In the genomic region with DNA sequence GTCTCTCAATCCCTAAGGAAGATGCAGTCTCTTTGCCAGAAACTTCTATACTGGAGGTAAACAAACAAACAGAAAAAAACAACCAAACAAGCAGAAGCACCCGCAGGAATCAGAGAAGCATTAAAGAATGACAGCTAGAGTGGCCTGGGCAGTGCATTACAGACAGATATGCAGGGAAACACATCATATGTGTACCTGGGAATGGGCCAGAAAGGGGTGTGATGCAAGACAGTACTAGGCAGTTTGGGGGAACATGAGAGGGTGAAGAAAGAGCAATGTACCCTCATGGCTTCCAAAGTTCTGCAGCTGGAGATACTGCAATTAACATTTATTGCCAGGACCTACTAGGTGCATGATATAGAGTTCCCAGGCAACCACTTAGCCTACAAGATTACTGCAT, we compare ENCODE assay signal across 31 cellular contexts.
"Had no signal": no experiment of that assay in that cellular context is flagged by ENCODE, and none has a peak within 500 bp of the region (broad histone marks: within the 10 kb centered on the region; RNA-seq: fewer than 3 reads in every experiment).

No MANE protein-coding gene starts in this region.

- H3K9me3 Mint-ChIP-seq: activated B cell treated with CpG ODN at 0.5 μM for 24 hours; activated CD4-positive, alpha-beta memory T cell treated with anti-CD3 and anti-CD28 coated beads for 36 hours; activated CD4-positive, alpha-beta T cell treated with anti-CD3 and anti-CD28 coated beads, Interleukin-2, amount 10 ng/mL, durations not matched to agents 24 days and 14 days; activated naive CD4-positive, alpha-beta T cell treated with anti-CD3 and anti-CD28 coated beads, Interleukin-2, amount 10 ng/mL, durations not matched to agents 7 days and 5 days; activated naive CD4-positive, alpha-beta T cell treated with anti-CD3 and anti-CD28 coated beads, Interleukin-2, amount 50 U/mL, for 24 hours; activated naive CD8-positive, alpha-beta T cell treated with anti-CD3 and anti-CD28 coated beads, Interleukin-2, amount 10 ng/mL, durations not matched to agents 7 days and 5 days; activated naive CD8-positive, alpha-beta T cell treated with anti-CD3 and anti-CD28 coated beads, Interleukin-2, amount 50 U/mL, for 24 hours; activated T-helper 2 cell treated with anti-CD3 and anti-CD28 coated beads, Interferon-gamma antibody, Interleukin-2, Interleukin-4, amounts not matched to agents 10 μg/mL and 5 μg/mL and 100 μg/mL, durations not matched to agents 14 hours and 24 hours and 36 hours; T-helper 1 cell treated with Interleukin-12 subunit alpha and Interleukin-12 subunit beta and Interleukin-4 antibody, amounts not matched to agents 30 μg/mL and 1 μg/mL, for 36 hours; T-helper 2 cell treated with Interferon-gamma antibody and Interleukin-4, amounts not matched to agents 5 μg/mL and 100 μg/mL, for 36 hours had no signal

- H3K27me3 ChIP-seq: ascending aorta, brain microvascular endothelial cell, breast epithelium had no signal

- H3K36me3 Mint-ChIP-seq: activated CD4-positive, alpha-beta memory T cell treated with anti-CD3 and anti-CD28 coated beads for 36 hours; activated naive CD4-positive, alpha-beta T cell treated with anti-CD3 and anti-CD28 coated beads, Interleukin-2, amount 10 ng/mL, durations not matched to agents 7 days and 5 days; activated naive CD4-positive, alpha-beta T cell treated with anti-CD3 and anti-CD28 coated beads, Interleukin-2, amount 50 U/mL, for 24 hours; activated naive CD8-positive, alpha-beta T cell; activated naive CD8-positive, alpha-beta T cell treated with anti-CD3 and anti-CD28 coated beads, Interleukin-2, amount 10 ng/mL, durations not matched to agents 7 days and 5 days had no signal

- H3K36me3 ChIP-seq: ascending aorta, brain microvascular endothelial cell, breast epithelium had no signal

- H3K4me3 ChIP-seq: ascending aorta, breast epithelium had no signal

- DNase-seq: activated B cell treated with CpG ODN at 0.5 μM for 24 hours; activated CD4-positive, alpha-beta memory T cell treated with anti-CD3 and anti-CD28 coated beads for 36 hours; activated CD4-positive, alpha-beta T cell treated with anti-CD3 and anti-CD28 coated beads for 4 hours; activated CD4-positive, alpha-beta T cell treated with anti-CD3 and anti-CD28 coated beads, Interleukin-2, amount 10 ng/mL, durations not matched to agents 24 days and 14 days; activated CD4-positive, alpha-beta T cell treated with anti-CD3 and anti-CD28 coated beads, Interleukin-2, amount 50 U/mL, for 1 hour; activated CD4-positive, alpha-beta T cell treated with anti-CD3 and anti-CD28 coated beads, Interleukin-2, amount 50 U/mL, for 4 hours; activated CD4-positive, CD25-positive, alpha-beta regulatory T cell treated with anti-CD3 and anti-CD28 coated beads, Interleukin-2, amount 50 U/mL, for 72 hours; activated CD8-positive, alpha-beta memory T cell treated with anti-CD3 and anti-CD28 coated beads, Interleukin-2, amount 50 U/mL, for 48 hours; activated CD8-positive, alpha-beta T cell treated with anti-CD3 and anti-CD28 coated beads, Interleukin-2, amount 10 ng/mL, durations not matched to agents 7 days and 5 days; activated effector memory CD4-positive, alpha-beta T cell treated with Interleukin-2 at 50 U/mL for 16 hours; activated gamma-delta T cell; activated naive CD4-positive, alpha-beta T cell treated with anti-CD3 and anti-CD28 coated beads, Interleukin-2, amount 10 ng/mL, durations not matched to agents 7 days and 5 days; activated naive CD4-positive, alpha-beta T cell treated with Interleukin-2 at 50 U/mL for 16 hours; activated naive CD8-positive, alpha-beta T cell treated with anti-CD3 and anti-CD28 coated beads, Interleukin-2, amount 10 ng/mL, durations not matched to agents 7 days and 5 days; activated naive CD8-positive, alpha-beta T cell treated with anti-CD3 and anti-CD28 coated beads, Interleukin-2, amount 50 U/mL, for 24 hours; activated T-cell treated with anti-CD3 and anti-CD28 coated beads, Interleukin-2, amount 50 U/mL, for 24 hours; activated T-cell treated with anti-CD3 and anti-CD28 coated beads, Interleukin-2, amount 50 U/mL, for 48 hours; amygdala; anterior cingulate cortex; brain microvascular endothelial cell; central memory CD4-positive, alpha-beta T cell; T-helper 1 cell; T-helper 2 cell; T-helper 9 cell had no signal

- H3K27ac Mint-ChIP-seq: activated B cell treated with CpG ODN at 0.5 μM for 24 hours; activated CD4-positive, alpha-beta memory T cell treated with anti-CD3 and anti-CD28 coated beads for 36 hours; activated CD4-positive, alpha-beta T cell treated with anti-CD3 and anti-CD28 coated beads, Interleukin-2, amount 10 ng/mL, durations not matched to agents 24 days and 14 days; activated CD8-positive, alpha-beta T cell treated with anti-CD3 and anti-CD28 coated beads, Interleukin-2, amount 10 ng/mL, durations not matched to agents 7 days and 5 days; activated naive CD4-positive, alpha-beta T cell treated with anti-CD3 and anti-CD28 coated beads, Interleukin-2, amount 10 ng/mL, durations not matched to agents 7 days and 5 days; activated naive CD4-positive, alpha-beta T cell treated with anti-CD3 and anti-CD28 coated beads, Interleukin-2, amount 50 U/mL, for 24 hours; activated naive CD8-positive, alpha-beta T cell; activated naive CD8-positive, alpha-beta T cell treated with anti-CD3 and anti-CD28 coated beads, Interleukin-2, amount 10 ng/mL, durations not matched to agents 7 days and 5 days; activated naive CD8-positive, alpha-beta T cell treated with anti-CD3 and anti-CD28 coated beads, Interleukin-2, amount 50 U/mL, for 24 hours; activated T-cell treated with anti-CD3 and anti-CD28 coated beads, Interleukin-2, amount 50 U/mL, for 24 hours; activated T-helper 2 cell treated with anti-CD3 and anti-CD28 coated beads, Interferon-gamma antibody, Interleukin-2, Interleukin-4, amounts not matched to agents 10 μg/mL and 5 μg/mL and 100 μg/mL, durations not matched to agents 14 hours and 24 hours and 36 hours; T-helper 1 cell treated with Interleukin-12 subunit alpha and Interleukin-12 subunit beta and Interleukin-4 antibody, amounts not matched to agents 30 μg/mL and 1 μg/mL, for 36 hours; T-helper 2 cell treated with Interferon-gamma antibody and Interleukin-4, amounts not matched to agents 5 μg/mL and 100 μg/mL, for 36 hours had no signal

- H3K4me1 ChIP-seq: ascending aorta, breast epithelium had no signal

- ATAC-seq: activated CD8-positive, alpha-beta T cell treated with anti-CD3 and anti-CD28 coated beads, Interleukin-2, amount 10 ng/mL, durations not matched to agents 7 days and 5 days; activated naive CD8-positive, alpha-beta T cell treated with anti-CD3 and anti-CD28 coated beads, Interleukin-2, amount 50 U/mL, for 24 hours had no signal

- H3K9me3 ChIP-seq: ascending aorta, breast epithelium had no signal

- H3K27ac ChIP-seq: ascending aorta, brain microvascular endothelial cell, breast epithelium had no signal

- H3K27me3 Mint-ChIP-seq: activated B cell treated with CpG ODN at 0.5 μM for 24 hours; activated CD4-positive, alpha-beta memory T cell treated with anti-CD3 and anti-CD28 coated beads for 36 hours; activated naive CD4-positive, alpha-beta T cell treated with anti-CD3 and anti-CD28 coated beads, Interleukin-2, amount 10 ng/mL, durations not matched to agents 7 days and 5 days; activated naive CD4-positive, alpha-beta T cell treated with anti-CD3 and anti-CD28 coated beads, Interleukin-2, amount 50 U/mL, for 24 hours; activated T-cell treated with anti-CD3 and anti-CD28 coated beads, Interleukin-2, amount 50 U/mL, for 24 hours had no signal

- H3K4me3 Mint-ChIP-seq: activated B cell treated with CpG ODN at 0.5 μM for 24 hours; activated CD4-positive, alpha-beta memory T cell treated with anti-CD3 and anti-CD28 coated beads for 36 hours; activated CD4-positive, alpha-beta T cell treated with anti-CD3 and anti-CD28 coated beads, Interleukin-2, amount 10 ng/mL, durations not matched to agents 24 days and 14 days; activated CD8-positive, alpha-beta T cell treated with anti-CD3 and anti-CD28 coated beads, Interleukin-2, amount 10 ng/mL, durations not matched to agents 7 days and 5 days; activated naive CD4-positive, alpha-beta T cell treated with anti-CD3 and anti-CD28 coated beads, Interleukin-2, amount 10 ng/mL, durations not matched to agents 7 days and 5 days; activated naive CD4-positive, alpha-beta T cell treated with anti-CD3 and anti-CD28 coated beads, Interleukin-2, amount 50 U/mL, for 24 hours; activated naive CD8-positive, alpha-beta T cell; activated naive CD8-positive, alpha-beta T cell treated with anti-CD3 and anti-CD28 coated beads, Interleukin-2, amount 10 ng/mL, durations not matched to agents 7 days and 5 days; activated naive CD8-positive, alpha-beta T cell treated with anti-CD3 and anti-CD28 coated beads, Interleukin-2, amount 50 U/mL, for 24 hours; activated T-cell treated with anti-CD3 and anti-CD28 coated beads, Interleukin-2, amount 50 U/mL, for 24 hours; T-helper 1 cell treated with Interleukin-12 subunit alpha and Interleukin-12 subunit beta and Interleukin-4 antibody, amounts not matched to agents 30 μg/mL and 1 μg/mL, for 36 hours; T-helper 2 cell treated with Interferon-gamma antibody and Interleukin-4, amounts not matched to agents 5 μg/mL and 100 μg/mL, for 36 hours had no signal

- H3K4me1 Mint-ChIP-seq: activated B cell treated with CpG ODN at 0.5 μM for 24 hours; activated CD4-positive, alpha-beta T cell treated with anti-CD3 and anti-CD28 coated beads, Interleukin-2, amount 10 ng/mL, durations not matched to agents 24 days and 14 days; activated naive CD4-positive, alpha-beta T cell treated with anti-CD3 and anti-CD28 coated beads, Interleukin-2, amount 10 ng/mL, durations not matched to agents 7 days and 5 days; activated naive CD4-positive, alpha-beta T cell treated with anti-CD3 and anti-CD28 coated beads, Interleukin-2, amount 50 U/mL, for 24 hours; activated naive CD8-positive, alpha-beta T cell treated with anti-CD3 and anti-CD28 coated beads, Interleukin-2, amount 10 ng/mL, durations not matched to agents 7 days and 5 days; activated naive CD8-positive, alpha-beta T cell treated with anti-CD3 and anti-CD28 coated beads, Interleukin-2, amount 50 U/mL, for 24 hours had no signal
